Comparison of ENCODE assay signal across 1 cellular context in the genomic region with DNA sequence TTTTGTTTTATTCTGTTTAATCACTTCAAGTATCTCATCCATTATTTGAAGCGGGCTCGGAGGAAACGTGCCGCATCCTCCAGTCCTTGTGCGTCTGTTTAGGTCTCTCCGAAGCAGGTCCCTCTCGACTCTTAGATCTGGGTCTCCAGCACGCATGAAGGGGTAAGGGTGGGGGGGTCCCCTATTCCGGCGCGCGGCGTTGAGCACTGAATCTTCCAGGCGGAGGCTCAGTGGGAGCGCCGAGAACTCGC.
TF ChIP-seq lines count a peak whose summit lies in the region.

No MANE protein-coding gene starts in this region.

TF ChIP-seq in H1, 55 proteins besides CTCF, POLR2A, EP300 and RAD21:
- TF ChIP-seq GABPA (IDR thresholded peaks at IDR 0.05; ENCODE audit: borderline replicate concordance, insufficient read depth, low read length): no peak
- no peak for TF ChIP-seq CHD2 (IDR thresholded peaks at IDR 0.05; ENCODE audit: low read length)
